In genomic region chr7:141785711-141786552, GRCh38 we compare ENCODE assay signal across 8 cellular contexts. TPM values are rescaled to one million over a fixed set of nuclear protein-coding genes. Genes with fewer than 3 reads are reported as not detected.
DNase-seq lines count a peak whose midpoint lies in the region; ATAC-seq and TF ChIP-seq lines count a peak whose summit lies in the region.

No MANE protein-coding gene starts in this region.

- H3K27ac Mint-ChIP-seq in CD8-positive, alpha-beta T cell: no peak overlapping the region
- H3K27ac Mint-ChIP-seq in activated CD4-positive, alpha-beta memory T cell treated with anti-CD3 and anti-CD28 coated beads, Interleukin-2, amount 10 ng/mL, durations not matched to agents 7 days and 5 days: no peak overlapping the region
- H3K27ac Mint-ChIP-seq in glutamatergic neuron (ENCODE audit: unreplicated experiment): no peak overlapping the region
- no peak overlapping the region for H3K27ac Mint-ChIP-seq in stimulated activated memory B cell treated with anti-CD40 and anti-IgM and Interleukin-4, amounts not matched to agents 10 μg/mL and 1 μg/mL and 100 μg/mL, for 72 hours

- peaks cover 4% of the 10 kb centered on the region for H3K36me3 ChIP-seq in CD8-positive, alpha-beta T cell (ENCODE audit: insufficient read depth, low read length)

- no peaks in the 10 kb centered on the region for H3K27me3 ChIP-seq in CD8-positive, alpha-beta T cell (ENCODE audit: insufficient read depth, low read length)

- H3K9me3 Mint-ChIP-seq in CD8-positive, alpha-beta T cell: no peaks in the 10 kb centered on the region
- no peaks in the 10 kb centered on the region for H3K9me3 Mint-ChIP-seq in activated CD4-positive, alpha-beta memory T cell treated with anti-CD3 and anti-CD28 coated beads, Interleukin-2, amount 10 ng/mL, durations not matched to agents 7 days and 5 days
- H3K9me3 Mint-ChIP-seq in glutamatergic neuron (ENCODE audit: unreplicated experiment): no peaks in the 10 kb centered on the region
- no peaks in the 10 kb centered on the region for H3K9me3 Mint-ChIP-seq in stimulated activated memory B cell treated with anti-CD40 and anti-IgM and Interleukin-4, amounts not matched to agents 10 μg/mL and 1 μg/mL and 100 μg/mL, for 72 hours

- no peaks in the 10 kb centered on the region for H3K4me1 ChIP-seq in CD8-positive, alpha-beta T cell (ENCODE audit: insufficient read depth, low read length)

- CTCF ChIA-PET in CD8-positive, alpha-beta T cell (lab: Charles Lee): interaction anchor here (0.7 to 6.2 kb wide), 14 partner anchors 9 to 550 kb away, joined by 3 to 57 read pairs (median 4); partner anchors contain the start of genes OR9A4, SSBP1 and TAS2R4
- CTCF ChIA-PET in activated CD4-positive, alpha-beta memory T cell treated with anti-CD3 and anti-CD28 coated beads, Interleukin-2, amount 10 ng/mL, durations not matched to agents 7 days and 5 days (lab: Charles Lee): interaction anchor here (0.6 to 5.0 kb wide), 14 partner anchors 9 to 131 kb away, joined by 3 to 40 read pairs (median 4); partner anchors contain the start of genes SSBP1 and TAS2R4

- H3K4me1 Mint-ChIP-seq in CD8-positive, alpha-beta T cell (ENCODE audit: low read depth): no peaks in the 10 kb centered on the region
- no peaks in the 10 kb centered on the region for H3K4me1 Mint-ChIP-seq in activated CD4-positive, alpha-beta memory T cell treated with anti-CD3 and anti-CD28 coated beads, Interleukin-2, amount 10 ng/mL, durations not matched to agents 7 days and 5 days
- H3K4me1 Mint-ChIP-seq in glutamatergic neuron (ENCODE audit: low read depth, unreplicated experiment): peaks cover 2% of the 10 kb centered on the region
- no peaks in the 10 kb centered on the region for H3K4me1 Mint-ChIP-seq in stimulated activated memory B cell treated with anti-CD40 and anti-IgM and Interleukin-4, amounts not matched to agents 10 μg/mL and 1 μg/mL and 100 μg/mL, for 72 hours

- peak; percentile 85 for TF ChIP-seq CTCF in CD8-positive, alpha-beta T cell (IDR thresholded peaks at IDR 0.05)
- TF ChIP-seq CTCF in glutamatergic neuron (IDR thresholded peaks at IDR 0.05; ENCODE audit: partially characterized antibody, unreplicated experiment): peak; percentile 73

- POLR2A ChIA-PET in CD8-positive, alpha-beta T cell (lab: Charles Lee): interaction anchor here (1.5 kb wide), 1 partner anchor 130 kb away, joined by 3 read pairs; no protein-coding TSS in a partner anchor
- POLR2A ChIA-PET in activated CD4-positive, alpha-beta memory T cell treated with anti-CD3 and anti-CD28 coated beads, Interleukin-2, amount 10 ng/mL, durations not matched to agents 7 days and 5 days (lab: Charles Lee): no interaction called here

- no peak overlapping the region for H3K27ac ChIP-seq in CD8-positive, alpha-beta T cell (ENCODE audit: low read depth, low read length)

- no peak overlapping the region for H3K4me3 Mint-ChIP-seq in CD8-positive, alpha-beta T cell
- no peak overlapping the region for H3K4me3 Mint-ChIP-seq in activated CD4-positive, alpha-beta memory T cell treated with anti-CD3 and anti-CD28 coated beads, Interleukin-2, amount 10 ng/mL, durations not matched to agents 7 days and 5 days
- no peak overlapping the region for H3K4me3 Mint-ChIP-seq in glutamatergic neuron (ENCODE audit: unreplicated experiment)
- no peak overlapping the region for H3K4me3 Mint-ChIP-seq in stimulated activated memory B cell treated with anti-CD40 and anti-IgM and Interleukin-4, amounts not matched to agents 10 μg/mL and 1 μg/mL and 100 μg/mL, for 72 hours

- ATAC-seq in CD8-positive, alpha-beta T cell: no peak
- peak; percentile 72 for ATAC-seq in GM18858 (IDR thresholded peaks at IDR 0.05; ENCODE audit: unreplicated experiment)
- ATAC-seq in HG03159 (IDR thresholded peaks at IDR 0.05; ENCODE audit: unreplicated experiment): peak; percentile 81
- no peak for ATAC-seq in stimulated activated memory B cell treated with anti-CD40 and anti-IgM and Interleukin-4, amounts not matched to agents 10 μg/mL and 1 μg/mL and 100 μg/mL, for 72 hours

- intact Hi-C loops in CD8-positive, alpha-beta T cell (cut with DNase I, micrococcal nuclease): loop anchor here (1.0 kb wide), 2 partner anchors 31 to 132 kb away; no protein-coding TSS in a partner anchor

- no peaks in the 10 kb centered on the region for H3K9me3 ChIP-seq in CD8-positive, alpha-beta T cell (ENCODE audit: low read length)

- H3K27me3 Mint-ChIP-seq in CD8-positive, alpha-beta T cell (ENCODE audit: low read depth): no peaks in the 10 kb centered on the region
- no peaks in the 10 kb centered on the region for H3K27me3 Mint-ChIP-seq in activated CD4-positive, alpha-beta memory T cell treated with anti-CD3 and anti-CD28 coated beads, Interleukin-2, amount 10 ng/mL, durations not matched to agents 7 days and 5 days
- no peaks in the 10 kb centered on the region for H3K27me3 Mint-ChIP-seq in glutamatergic neuron (ENCODE audit: unreplicated experiment)
- no peaks in the 10 kb centered on the region for H3K27me3 Mint-ChIP-seq in stimulated activated memory B cell treated with anti-CD40 and anti-IgM and Interleukin-4, amounts not matched to agents 10 μg/mL and 1 μg/mL and 100 μg/mL, for 72 hours

- DNase-seq in CD8-positive, alpha-beta T cell: peak in 4 of 7 experiments; percentile 4 to 27 (median 16)
- DNase-seq in NCI-H2227 (lab: John Stamatoyannopoulos, UW; ENCODE audit: unreplicated experiment): peak; percentile 61
- peak; percentile 31 for DNase-seq in activated CD4-positive, alpha-beta memory T cell treated with anti-CD3 and anti-CD28 coated beads, Interleukin-2, amount 10 ng/mL, durations not matched to agents 7 days and 5 days
- no peak for DNase-seq in glutamatergic neuron
- peak; percentile 45 for DNase-seq in retina

- H3K36me3 Mint-ChIP-seq in CD8-positive, alpha-beta T cell: peaks cover 32% of the 10 kb centered on the region
- H3K36me3 Mint-ChIP-seq in activated CD4-positive, alpha-beta memory T cell treated with anti-CD3 and anti-CD28 coated beads, Interleukin-2, amount 10 ng/mL, durations not matched to agents 7 days and 5 days (ENCODE audit: low read depth): no peaks in the 10 kb centered on the region
- H3K36me3 Mint-ChIP-seq in glutamatergic neuron (ENCODE audit: unreplicated experiment): no peaks in the 10 kb centered on the region
- H3K36me3 Mint-ChIP-seq in stimulated activated memory B cell treated with anti-CD40 and anti-IgM and Interleukin-4, amounts not matched to agents 10 μg/mL and 1 μg/mL and 100 μg/mL, for 72 hours: peaks cover 18% of the 10 kb centered on the region

- no peak overlapping the region for H3K4me3 ChIP-seq in CD8-positive, alpha-beta T cell (ENCODE audit: low read depth, low read length)

RNA-seq across cellular contexts. Expression of gene TAS2R5, which starts 4.1 kb away (rescaled TPM):
- total RNA-seq in CD8-positive, alpha-beta T cell: under 1 TPM; 0.27 to 0.31 TPM
- total RNA-seq in activated CD4-positive, alpha-beta memory T cell treated with anti-CD3 and anti-CD28 coated beads, Interleukin-2, amount 10 ng/mL, durations not matched to agents 7 days and 5 days: 1 to 10 TPM in 1 of 2 experiments, under 1 TPM in 1; 0.91 to 1.5 TPM
- 1.3 TPM for total RNA-seq in glutamatergic neuron (ENCODE audit: unreplicated experiment)

RNA-seq across cellular contexts. Expression of gene TAS2R4, which starts 9.5 kb away (rescaled TPM):
- total RNA-seq in CD8-positive, alpha-beta T cell: under 1 TPM in 1 of 2 experiments, not detected in 1; 0.22 TPM
- total RNA-seq in activated CD4-positive, alpha-beta memory T cell treated with anti-CD3 and anti-CD28 coated beads, Interleukin-2, amount 10 ng/mL, durations not matched to agents 7 days and 5 days: under 1 TPM; 0.65 to 0.73 TPM
- total RNA-seq in glutamatergic neuron (ENCODE audit: unreplicated experiment): 1.0 TPM

RNA-seq across cellular contexts. Expression of gene TAS2R3, which starts 22.0 kb away (rescaled TPM):
- total RNA-seq in CD8-positive, alpha-beta T cell: not detected
- total RNA-seq in activated CD4-positive, alpha-beta memory T cell treated with anti-CD3 and anti-CD28 coated beads, Interleukin-2, amount 10 ng/mL, durations not matched to agents 7 days and 5 days: 1 to 10 TPM in 1 of 2 experiments, under 1 TPM in 1; 0.73 to 1.5 TPM
- total RNA-seq in glutamatergic neuron (ENCODE audit: unreplicated experiment): 1.6 TPM

RNA-seq across cellular contexts. Expression of gene SSBP1, which starts 47.8 kb away (rescaled TPM):
- 100 to 1,000 TPM; 107 TPM for total RNA-seq in CD8-positive, alpha-beta T cell
- total RNA-seq in activated CD4-positive, alpha-beta memory T cell treated with anti-CD3 and anti-CD28 coated beads, Interleukin-2, amount 10 ng/mL, durations not matched to agents 7 days and 5 days: 100 to 1,000 TPM; 124 to 125 TPM
- 123 TPM for total RNA-seq in glutamatergic neuron (ENCODE audit: unreplicated experiment)

RNA-seq across cellular contexts. Expression of gene PRSS37, which starts 55.4 kb away (rescaled TPM):
- total RNA-seq in CD8-positive, alpha-beta T cell: not detected
- not detected for total RNA-seq in activated CD4-positive, alpha-beta memory T cell treated with anti-CD3 and anti-CD28 coated beads, Interleukin-2, amount 10 ng/mL, durations not matched to agents 7 days and 5 days
- total RNA-seq in glutamatergic neuron (ENCODE audit: unreplicated experiment): not detected

Comparison
In these comparisons a context has a peak if more than half of its experiments do, and no peak if none do; other contexts are left out.
1. ATAC-seq: peak in GM18858 (single experiment) and HG03159 (single experiment); none in CD8-positive, alpha-beta T cell (single experiment) and stimulated activated memory B cell treated with anti-CD40 and anti-IgM and Interleukin-4, amounts not matched to agents 10 μg/mL and 1 μg/mL and 100 μg/mL, for 72 hours (single experiment).